In genomic region chr17:51852603-51853002, GRCh38 we compare ENCODE assay signal across 27 cellular contexts.
"Had no signal": no experiment of that assay in that cellular context is flagged by ENCODE, and none has a peak within 500 bp of the region (broad histone marks: within the 10 kb centered on the region; RNA-seq: fewer than 3 reads in every experiment).

No MANE protein-coding gene starts in this region.

- FAIRE-seq: colon, endometrium, endothelial cell of umbilical vein, frontal cortex had no signal

- H3K4me3 ChIP-seq: colonic mucosa, coronary artery, dorsolateral prefrontal cortex, esophagus muscularis mucosa, esophagus squamous epithelium, gastrocnemius medialis, gastroesophageal sphincter, heart left ventricle, heart right ventricle had no signal

- DNase-seq: colonic mucosa; cortex of kidney; dermis blood vessel endothelial cell; dorsolateral prefrontal cortex; effector CD4-positive, alpha-beta T cell; effector CD8-positive, alpha-beta T cell; effector memory CD4-positive, alpha-beta T cell; effector memory CD8-positive, alpha-beta T cell; endodermal cell; erythroblast; esophagus squamous epithelium; foreskin fibroblast; foreskin melanocyte; gastrocnemius medialis; glutamatergic neuron; head of caudate nucleus; heart left ventricle; heart right ventricle had no signal

- H3K9me3 ChIP-seq: colonic mucosa, esophagus muscularis mucosa, esophagus squamous epithelium, gastrocnemius medialis, gastroesophageal sphincter, heart left ventricle, heart right ventricle had no signal

- H3K4me1 ChIP-seq: colonic mucosa, esophagus squamous epithelium, gastrocnemius medialis, gastroesophageal sphincter, heart left ventricle, heart right ventricle had no signal

- H3K36me3 ChIP-seq: colonic mucosa, esophagus muscularis mucosa, esophagus squamous epithelium, gastrocnemius medialis, gastroesophageal sphincter, heart left ventricle, heart right ventricle had no signal

- ATAC-seq: effector memory CD8-positive, alpha-beta T cell; esophagus mucosa; gastrocnemius medialis; gastroesophageal sphincter; heart left ventricle; heart right ventricle had no signal

- H3K27ac ChIP-seq: colonic mucosa, coronary artery, dorsolateral prefrontal cortex, epithelial cell of prostate, esophagus muscularis mucosa, esophagus squamous epithelium, gastrocnemius medialis, gastroesophageal sphincter, heart left ventricle, heart right ventricle had no signal

- H3K27me3 ChIP-seq: colonic mucosa, esophagus muscularis mucosa, gastrocnemius medialis had no signal
